In genomic region chr5:92552206-92553160, GRCh38 we compare ENCODE assay signal across 10 cellular contexts.
DNase-seq lines count a peak whose midpoint lies in the region; ATAC-seq and TF ChIP-seq lines count a peak whose summit lies in the region.
"Had no signal": no experiment of that assay in that cellular context is flagged by ENCODE, and none has a peak within 500 bp of the region (broad histone marks: within the 10 kb centered on the region; RNA-seq: fewer than 3 reads in every experiment).

No MANE protein-coding gene starts in this region.

- DNase-seq in AG04449 (ENCODE audit: low read depth, low spot score) (peak; percentile 99), HPDE6-E6E7 (ENCODE audit: extremely low spot score) (peak; percentile 22), SJCRH30 (peak; percentile 57 to 84), NCI-H187 (lab: John Stamatoyannopoulos, UW) (no peak), NCI-H82 treated with DMSO at 0.1 percent for 48 hours (lab: John Stamatoyannopoulos, UW; ENCODE audit: unreplicated experiment) (no peak), NCI-H526 treated with DMSO at 0.1 percent for 48 hours (lab: John Stamatoyannopoulos, UW) (no peak), heart left ventricle (no peak)
- DNase-seq: cortex of kidney had no signal

- H3K4me3 ChIP-seq in AG04449 (ENCODE audit: low read depth, low read length): no peak overlapping the region
- peak overlapping the region; percentile 21 for H3K4me3 ChIP-seq in SJCRH30
- no peak overlapping the region for H3K4me3 ChIP-seq in gastroesophageal sphincter
- no peak overlapping the region for H3K4me3 ChIP-seq in heart left ventricle
- H3K4me3 ChIP-seq: prostate gland had no signal

- intact Hi-C loops in heart left ventricle (cut with DNase I): no loop called here

- peak; percentile 50 for ATAC-seq in gastroesophageal sphincter
- ATAC-seq in heart left ventricle: no peak

- H3K27me3 ChIP-seq in SJCRH30 (no peaks in the 10 kb centered on the region), gastroesophageal sphincter (no peaks in the 10 kb centered on the region), heart left ventricle (no peaks in the 10 kb centered on the region)

- H3K4me1 ChIP-seq in SJCRH30 (peaks cover 32% of the 10 kb centered on the region), gastroesophageal sphincter (no peaks in the 10 kb centered on the region), heart left ventricle (no peaks in the 10 kb centered on the region)
- H3K4me1 ChIP-seq: prostate gland had no signal

- POLR2A ChIA-PET in AG04449 (lab: Yijun Ruan, JAX): interaction anchor here (0.8 kb wide), 1 partner anchor 8 kb away, joined by 3 read pairs; no protein-coding TSS in a partner anchor

- no peak for TF ChIP-seq EP300 in gastroesophageal sphincter (IDR thresholded peaks at IDR 0.05)

- no peak for TF ChIP-seq CTCF in AG04449 (IDR thresholded peaks at IDR 0.05; ENCODE audit: insufficient read depth, low read length, missing control alignments)
- TF ChIP-seq CTCF in gastroesophageal sphincter (IDR thresholded peaks at IDR 0.05): no peak
- no peak for TF ChIP-seq CTCF in heart left ventricle (IDR thresholded peaks at IDR 0.05)

- 38 to 61% methylated on average over 7 to 8 of the region's 8 CpGs for WGBS in gastroesophageal sphincter (ENCODE audit: low coverage in 1 of 2), 2 donors
- 49 to 59% (median 53%) methylated on average over 8 of the region's 8 CpGs for WGBS in heart left ventricle, 4 donors

- peak overlapping the region; percentile 50 for H3K27ac ChIP-seq in SJCRH30
- no peak overlapping the region for H3K27ac ChIP-seq in gastroesophageal sphincter
- H3K27ac ChIP-seq in heart left ventricle: no peak overlapping the region

- CTCF ChIA-PET in AG04449 (lab: Yijun Ruan, JAX): no interaction called here

- H3K9me3 ChIP-seq in SJCRH30 (replicated peaks) (no peaks in the 10 kb centered on the region), gastroesophageal sphincter (no peaks in the 10 kb centered on the region), heart left ventricle (no peaks in the 10 kb centered on the region)
- H3K9me3 ChIP-seq: prostate gland had no signal

- no peaks in the 10 kb centered on the region for H3K36me3 ChIP-seq in SJCRH30
- no peaks in the 10 kb centered on the region for H3K36me3 ChIP-seq in gastroesophageal sphincter
- H3K36me3 ChIP-seq in heart left ventricle: no peaks in the 10 kb centered on the region
- H3K36me3 ChIP-seq: prostate gland had no signal

- TF ChIP-seq POLR2A in gastroesophageal sphincter (IDR thresholded peaks at IDR 0.05): no peak
- TF ChIP-seq POLR2A in heart left ventricle (IDR thresholded peaks at IDR 0.05): no peak

Comparison
In these comparisons a context has a peak if more than half of its experiments do, and no peak if none do; other contexts are left out.
1. DNase-seq: peak in AG04449 (single experiment), HPDE6-E6E7 (single experiment) and SJCRH30 (2 of 2); none in NCI-H187 (0 of 2), NCI-H82 treated with DMSO at 0.1 percent for 48 hours (single experiment), NCI-H526 treated with DMSO at 0.1 percent for 48 hours (single experiment) and heart left ventricle (0 of 5).